In the genomic region with DNA sequence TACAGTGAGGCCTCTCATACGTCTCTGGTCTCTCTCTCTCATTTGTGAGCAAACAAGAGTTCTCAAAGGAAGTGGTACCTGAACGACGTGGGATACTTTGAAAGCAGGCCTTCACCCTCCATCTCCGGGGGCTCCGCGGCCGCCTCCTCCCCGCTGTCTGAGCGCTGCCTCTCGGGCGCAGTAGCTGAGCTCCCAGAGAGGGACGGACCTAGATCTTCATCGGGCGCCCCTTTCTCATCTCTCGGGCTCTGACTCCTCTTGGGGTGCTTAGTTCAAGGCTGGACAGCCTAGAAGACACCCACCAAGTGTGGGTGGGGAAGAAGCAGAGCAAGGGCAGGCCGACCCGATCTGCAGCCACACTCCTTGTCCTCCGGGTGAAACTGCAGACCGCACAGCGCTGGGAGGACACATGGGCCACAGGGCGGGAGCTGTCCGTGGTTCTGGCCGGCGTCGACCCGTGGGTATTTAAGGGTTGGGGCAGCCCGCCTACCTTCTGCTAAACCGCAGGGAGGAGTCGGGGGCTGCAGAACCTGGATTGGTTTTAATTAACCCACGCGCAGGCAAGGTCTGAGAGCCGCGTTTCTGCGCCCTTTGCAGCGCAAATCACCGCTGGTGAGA, we compare ENCODE assay signal across 1 cellular context.
TF ChIP-seq lines count a peak whose summit lies in the region.

No MANE protein-coding gene starts in this region.

TF ChIP-seq in K562, 482 proteins besides CTCF, POLR2A, EP300 and RAD21:
- TF ChIP-seq, protein P1, sequence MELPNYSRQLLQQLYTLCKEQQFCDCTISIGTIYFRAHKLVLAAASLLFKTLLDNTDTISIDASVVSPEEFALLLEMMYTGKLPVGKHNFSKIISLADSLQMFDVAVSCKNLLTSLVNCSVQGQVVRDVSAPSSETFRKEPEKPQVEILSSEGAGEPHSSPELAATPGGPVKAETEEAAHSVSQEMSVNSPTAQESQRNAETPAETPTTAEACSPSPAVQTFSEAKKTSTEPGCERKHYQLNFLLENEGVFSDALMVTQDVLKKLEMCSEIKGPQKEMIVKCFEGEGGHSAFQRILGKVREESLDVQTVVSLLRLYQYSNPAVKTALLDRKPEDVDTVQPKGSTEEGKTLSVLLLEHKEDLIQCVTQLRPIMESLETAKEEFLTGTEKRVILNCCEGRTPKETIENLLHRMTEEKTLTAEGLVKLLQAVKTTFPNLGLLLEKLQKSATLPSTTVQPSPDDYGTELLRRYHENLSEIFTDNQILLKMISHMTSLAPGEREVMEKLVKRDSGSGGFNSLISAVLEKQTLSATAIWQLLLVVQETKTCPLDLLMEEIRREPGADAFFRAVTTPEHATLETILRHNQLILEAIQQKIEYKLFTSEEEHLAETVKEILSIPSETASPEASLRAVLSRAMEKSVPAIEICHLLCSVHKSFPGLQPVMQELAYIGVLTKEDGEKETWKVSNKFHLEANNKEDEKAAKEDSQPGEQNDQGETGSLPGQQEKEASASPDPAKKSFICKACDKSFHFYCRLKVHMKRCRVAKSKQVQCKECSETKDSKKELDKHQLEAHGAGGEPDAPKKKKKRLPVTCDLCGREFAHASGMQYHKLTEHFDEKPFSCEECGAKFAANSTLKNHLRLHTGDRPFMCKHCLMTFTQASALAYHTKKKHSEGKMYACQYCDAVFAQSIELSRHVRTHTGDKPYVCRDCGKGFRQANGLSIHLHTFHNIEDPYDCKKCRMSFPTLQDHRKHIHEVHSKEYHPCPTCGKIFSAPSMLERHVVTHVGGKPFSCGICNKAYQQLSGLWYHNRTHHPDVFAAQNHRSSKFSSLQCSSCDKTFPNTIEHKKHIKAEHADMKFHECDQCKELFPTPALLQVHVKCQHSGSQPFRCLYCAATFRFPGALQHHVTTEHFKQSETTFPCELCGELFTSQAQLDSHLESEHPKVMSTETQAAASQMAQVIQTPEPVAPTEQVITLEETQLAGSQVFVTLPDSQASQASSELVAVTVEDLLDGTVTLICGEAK (IDR thresholded peaks at IDR 0.05) = no peak
- TF ChIP-seq, protein P1 (CRISPR knock-in tag; IDR thresholded peaks at IDR 0.05) = no peak
- TF ChIP-seq, protein P2, sequence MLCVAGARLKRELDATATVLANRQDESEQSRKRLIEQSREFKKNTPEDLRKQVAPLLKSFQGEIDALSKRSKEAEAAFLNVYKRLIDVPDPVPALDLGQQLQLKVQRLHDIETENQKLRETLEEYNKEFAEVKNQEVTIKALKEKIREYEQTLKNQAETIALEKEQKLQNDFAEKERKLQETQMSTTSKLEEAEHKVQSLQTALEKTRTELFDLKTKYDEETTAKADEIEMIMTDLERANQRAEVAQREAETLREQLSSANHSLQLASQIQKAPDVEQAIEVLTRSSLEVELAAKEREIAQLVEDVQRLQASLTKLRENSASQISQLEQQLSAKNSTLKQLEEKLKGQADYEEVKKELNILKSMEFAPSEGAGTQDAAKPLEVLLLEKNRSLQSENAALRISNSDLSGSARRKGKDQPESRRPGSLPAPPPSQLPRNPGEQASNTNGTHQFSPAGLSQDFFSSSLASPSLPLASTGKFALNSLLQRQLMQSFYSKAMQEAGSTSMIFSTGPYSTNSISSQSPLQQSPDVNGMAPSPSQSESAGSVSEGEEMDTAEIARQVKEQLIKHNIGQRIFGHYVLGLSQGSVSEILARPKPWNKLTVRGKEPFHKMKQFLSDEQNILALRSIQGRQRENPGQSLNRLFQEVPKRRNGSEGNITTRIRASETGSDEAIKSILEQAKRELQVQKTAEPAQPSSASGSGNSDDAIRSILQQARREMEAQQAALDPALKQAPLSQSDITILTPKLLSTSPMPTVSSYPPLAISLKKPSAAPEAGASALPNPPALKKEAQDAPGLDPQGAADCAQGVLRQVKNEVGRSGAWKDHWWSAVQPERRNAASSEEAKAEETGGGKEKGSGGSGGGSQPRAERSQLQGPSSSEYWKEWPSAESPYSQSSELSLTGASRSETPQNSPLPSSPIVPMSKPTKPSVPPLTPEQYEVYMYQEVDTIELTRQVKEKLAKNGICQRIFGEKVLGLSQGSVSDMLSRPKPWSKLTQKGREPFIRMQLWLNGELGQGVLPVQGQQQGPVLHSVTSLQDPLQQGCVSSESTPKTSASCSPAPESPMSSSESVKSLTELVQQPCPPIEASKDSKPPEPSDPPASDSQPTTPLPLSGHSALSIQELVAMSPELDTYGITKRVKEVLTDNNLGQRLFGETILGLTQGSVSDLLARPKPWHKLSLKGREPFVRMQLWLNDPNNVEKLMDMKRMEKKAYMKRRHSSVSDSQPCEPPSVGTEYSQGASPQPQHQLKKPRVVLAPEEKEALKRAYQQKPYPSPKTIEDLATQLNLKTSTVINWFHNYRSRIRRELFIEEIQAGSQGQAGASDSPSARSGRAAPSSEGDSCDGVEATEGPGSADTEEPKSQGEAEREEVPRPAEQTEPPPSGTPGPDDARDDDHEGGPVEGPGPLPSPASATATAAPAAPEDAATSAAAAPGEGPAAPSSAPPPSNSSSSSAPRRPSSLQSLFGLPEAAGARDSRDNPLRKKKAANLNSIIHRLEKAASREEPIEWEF (CRISPR knock-in tag; IDR thresholded peaks at IDR 0.05) = no peak
- TF ChIP-seq, protein P3, sequence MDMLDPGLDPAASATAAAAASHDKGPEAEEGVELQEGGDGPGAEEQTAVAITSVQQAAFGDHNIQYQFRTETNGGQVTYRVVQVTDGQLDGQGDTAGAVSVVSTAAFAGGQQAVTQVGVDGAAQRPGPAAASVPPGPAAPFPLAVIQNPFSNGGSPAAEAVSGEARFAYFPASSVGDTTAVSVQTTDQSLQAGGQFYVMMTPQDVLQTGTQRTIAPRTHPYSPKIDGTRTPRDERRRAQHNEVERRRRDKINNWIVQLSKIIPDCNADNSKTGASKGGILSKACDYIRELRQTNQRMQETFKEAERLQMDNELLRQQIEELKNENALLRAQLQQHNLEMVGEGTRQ (CRISPR knock-in tag; IDR thresholded peaks at IDR 0.05) = 0 out of 2 replicates have a peak, but pooled peaks have one; percentile 16
- TF ChIP-seq, protein P4, sequence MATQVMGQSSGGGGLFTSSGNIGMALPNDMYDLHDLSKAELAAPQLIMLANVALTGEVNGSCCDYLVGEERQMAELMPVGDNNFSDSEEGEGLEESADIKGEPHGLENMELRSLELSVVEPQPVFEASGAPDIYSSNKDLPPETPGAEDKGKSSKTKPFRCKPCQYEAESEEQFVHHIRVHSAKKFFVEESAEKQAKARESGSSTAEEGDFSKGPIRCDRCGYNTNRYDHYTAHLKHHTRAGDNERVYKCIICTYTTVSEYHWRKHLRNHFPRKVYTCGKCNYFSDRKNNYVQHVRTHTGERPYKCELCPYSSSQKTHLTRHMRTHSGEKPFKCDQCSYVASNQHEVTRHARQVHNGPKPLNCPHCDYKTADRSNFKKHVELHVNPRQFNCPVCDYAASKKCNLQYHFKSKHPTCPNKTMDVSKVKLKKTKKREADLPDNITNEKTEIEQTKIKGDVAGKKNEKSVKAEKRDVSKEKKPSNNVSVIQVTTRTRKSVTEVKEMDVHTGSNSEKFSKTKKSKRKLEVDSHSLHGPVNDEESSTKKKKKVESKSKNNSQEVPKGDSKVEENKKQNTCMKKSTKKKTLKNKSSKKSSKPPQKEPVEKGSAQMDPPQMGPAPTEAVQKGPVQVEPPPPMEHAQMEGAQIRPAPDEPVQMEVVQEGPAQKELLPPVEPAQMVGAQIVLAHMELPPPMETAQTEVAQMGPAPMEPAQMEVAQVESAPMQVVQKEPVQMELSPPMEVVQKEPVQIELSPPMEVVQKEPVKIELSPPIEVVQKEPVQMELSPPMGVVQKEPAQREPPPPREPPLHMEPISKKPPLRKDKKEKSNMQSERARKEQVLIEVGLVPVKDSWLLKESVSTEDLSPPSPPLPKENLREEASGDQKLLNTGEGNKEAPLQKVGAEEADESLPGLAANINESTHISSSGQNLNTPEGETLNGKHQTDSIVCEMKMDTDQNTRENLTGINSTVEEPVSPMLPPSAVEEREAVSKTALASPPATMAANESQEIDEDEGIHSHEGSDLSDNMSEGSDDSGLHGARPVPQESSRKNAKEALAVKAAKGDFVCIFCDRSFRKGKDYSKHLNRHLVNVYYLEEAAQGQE (CRISPR knock-in tag; IDR thresholded peaks at IDR 0.05; ENCODE audit: low read depth) = peak; percentile 94
- peak; percentile 84 for TF ChIP-seq MIER1 (IDR thresholded peaks at IDR 0.05; ENCODE audit: low read depth)
- peak in 1 of 2 experiments; percentile 72; a peak in 2 of 4 replicates for TF ChIP-seq SIN3A (IDR thresholded peaks at IDR 0.05; ENCODE audit: borderline replicate concordance in 2 of 2, control insufficient read depth in 1 of 2, low read depth in 2 of 2, low read length in 2 of 2)
- peak; percentile 91 for TF ChIP-seq EHMT2 (IDR thresholded peaks at IDR 0.05)
- no peak for TF ChIP-seq ZNF124 (CRISPR knock-in tag; IDR thresholded peaks at IDR 0.05)
- TF ChIP-seq, protein P5, sequence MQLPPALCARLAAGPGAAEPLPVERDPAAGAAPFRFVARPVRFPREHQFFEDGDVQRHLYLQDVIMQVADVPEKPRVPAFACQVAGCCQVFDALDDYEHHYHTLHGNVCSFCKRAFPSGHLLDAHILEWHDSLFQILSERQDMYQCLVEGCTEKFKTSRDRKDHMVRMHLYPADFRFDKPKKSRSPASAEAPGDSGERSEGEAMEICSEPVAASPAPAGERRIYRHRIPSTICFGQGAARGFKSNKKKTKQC (CRISPR knock-in tag; IDR thresholded peaks at IDR 0.05) = peak; percentile 57; the same call in 1 of the 2 replicates
- TF ChIP-seq, protein P6, sequence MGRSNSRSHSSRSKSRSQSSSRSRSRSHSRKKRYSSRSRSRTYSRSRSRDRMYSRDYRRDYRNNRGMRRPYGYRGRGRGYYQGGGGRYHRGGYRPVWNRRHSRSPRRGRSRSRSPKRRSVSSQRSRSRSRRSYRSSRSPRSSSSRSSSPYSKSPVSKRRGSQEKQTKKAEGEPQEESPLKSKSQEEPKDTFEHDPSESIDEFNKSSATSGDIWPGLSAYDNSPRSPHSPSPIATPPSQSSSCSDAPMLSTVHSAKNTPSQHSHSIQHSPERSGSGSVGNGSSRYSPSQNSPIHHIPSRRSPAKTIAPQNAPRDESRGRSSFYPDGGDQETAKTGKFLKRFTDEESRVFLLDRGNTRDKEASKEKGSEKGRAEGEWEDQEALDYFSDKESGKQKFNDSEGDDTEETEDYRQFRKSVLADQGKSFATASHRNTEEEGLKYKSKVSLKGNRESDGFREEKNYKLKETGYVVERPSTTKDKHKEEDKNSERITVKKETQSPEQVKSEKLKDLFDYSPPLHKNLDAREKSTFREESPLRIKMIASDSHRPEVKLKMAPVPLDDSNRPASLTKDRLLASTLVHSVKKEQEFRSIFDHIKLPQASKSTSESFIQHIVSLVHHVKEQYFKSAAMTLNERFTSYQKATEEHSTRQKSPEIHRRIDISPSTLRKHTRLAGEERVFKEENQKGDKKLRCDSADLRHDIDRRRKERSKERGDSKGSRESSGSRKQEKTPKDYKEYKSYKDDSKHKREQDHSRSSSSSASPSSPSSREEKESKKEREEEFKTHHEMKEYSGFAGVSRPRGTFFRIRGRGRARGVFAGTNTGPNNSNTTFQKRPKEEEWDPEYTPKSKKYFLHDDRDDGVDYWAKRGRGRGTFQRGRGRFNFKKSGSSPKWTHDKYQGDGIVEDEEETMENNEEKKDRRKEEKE (IDR thresholded peaks at IDR 0.05; ENCODE audit: borderline replicate concordance in 1 of 2, control insufficient read depth in 1 of 2, low read depth in 2 of 2, low read length in 1 of 2) = no peak
- TF ChIP-seq MYC (IDR thresholded peaks at IDR 0.05; ENCODE audit: low read depth, low read length) = no peak
- TF ChIP-seq MYC (CRISPR knock-in tag; IDR thresholded peaks at IDR 0.05; ENCODE audit: borderline replicate concordance, low read depth) = no peak
- no peak for TF ChIP-seq GATAD2B (IDR thresholded peaks at IDR 0.05; ENCODE audit: borderline replicate concordance)
- 0 out of 2 replicates have a peak, but pooled peaks have one; percentile 13 for TF ChIP-seq CREM (IDR thresholded peaks at IDR 0.05; ENCODE audit: low read depth)
